Comparison of ENCODE assay signal across 9 cellular contexts in genomic region chr17:45228121-45228941, GRCh38. TPM values are rescaled to one million over a fixed set of nuclear protein-coding genes. Genes with fewer than 3 reads are reported as not detected.
DNase-seq lines count a peak whose midpoint lies in the region; ATAC-seq, FAIRE-seq and TF ChIP-seq lines count a peak whose summit lies in the region.
"Had no signal": no experiment of that assay in that cellular context is flagged by ENCODE, and none has a peak within 500 bp of the region (broad histone marks: within the 10 kb centered on the region; RNA-seq: fewer than 3 reads in every experiment).

No MANE protein-coding gene starts in this region.

- ATAC-seq in psoas muscle (peak; percentile 30 to 64 (median 37)), HG03175 (IDR thresholded peaks at IDR 0.05; ENCODE audit: unreplicated experiment) (no peak)

- no peak for DNase-seq in GM12891 (ENCODE audit: insufficient read length, low spot score)
- DNase-seq in Peyer's patch = no peak
- DNase-seq in dorsolateral prefrontal cortex = no peak
- DNase-seq in psoas muscle = peak in 1 of 2 donors; percentile 60
- no peak for DNase-seq in HK-2 (ENCODE audit: unreplicated experiment)
- no peak for DNase-seq in kidney tubule cell (ENCODE audit: low spot score)
- DNase-seq in HCEC 1CT = no peak

- WGBS in psoas muscle, 3 donors = 20 to 35% (median 26%) methylated on average over 18 of the region's 18 CpGs

- FAIRE-seq in GM12891 (lab: Jason Lieb, UNC) = no peak

- intact Hi-C loops in dorsolateral prefrontal cortex (cut with DNase I) = no loop called here
- intact Hi-C loops in psoas muscle (cut with DNase I) = no loop called here

- H3K4me1 ChIP-seq in Peyer's patch (peaks cover 0 to 42% (median 35%) of the 10 kb centered on the region in 4 donors), psoas muscle (peaks cover 15% of the 10 kb centered on the region)

- H3K4me3 ChIP-seq in Peyer's patch (peak overlapping the region; percentile 4 to 71 (median 34)), dorsolateral prefrontal cortex (peak overlapping the region in 8 of 59 donors; percentile 3 to 24 (median 6)), psoas muscle (peak overlapping the region; percentile 13)

- H3K27ac ChIP-seq in Peyer's patch = peak overlapping the region; percentile 84 to 96 (median 88)
- peak overlapping the region in 54 of 59 donors; percentile 27 to 88 (median 72) for H3K27ac ChIP-seq in dorsolateral prefrontal cortex
- peak overlapping the region; percentile 62 for H3K27ac ChIP-seq in psoas muscle

- no peaks in the 10 kb centered on the region for H3K36me3 ChIP-seq in Peyer's patch
- no peaks in the 10 kb centered on the region for H3K36me3 ChIP-seq in psoas muscle (ENCODE audit: insufficient read depth in 1 of 2, low read depth in 1 of 2)

- TF ChIP-seq POLR2A in GM12891 (IDR thresholded peaks at IDR 0.05; ENCODE audit: low read depth, low read length) (no peak), Peyer's patch (IDR thresholded peaks at IDR 0.05) (no peak)

- TF ChIP-seq CTCF in Peyer's patch (IDR thresholded peaks at IDR 0.05) = no peak
- no peak for TF ChIP-seq CTCF in dorsolateral prefrontal cortex (IDR thresholded peaks at IDR 0.05 in 54 of 56, conservative IDR thresholded peaks at IDR 0.05 in 2 of 56; ENCODE audit: low read depth in 1 of 56, partially characterized antibody in 56 of 56)
- no peak for TF ChIP-seq CTCF in psoas muscle (IDR thresholded peaks at IDR 0.05)

- H3K9me3 ChIP-seq in Peyer's patch = no peaks in the 10 kb centered on the region
- no peaks in the 10 kb centered on the region for H3K9me3 ChIP-seq in psoas muscle

- H3K27me3 ChIP-seq in Peyer's patch (no peaks in the 10 kb centered on the region), dorsolateral prefrontal cortex (peaks cover 0 to 7% (median 0%) of the 10 kb centered on the region in 45 donors), psoas muscle (ENCODE audit: insufficient read depth in 3 of 3, low read length in 2 of 3) (no peaks in the 10 kb centered on the region)

TF ChIP-seq in GM12891, 5 proteins besides CTCF, POLR2A, EP300 and RAD21:
- no peak for TF ChIP-seq PAX5 (IDR thresholded peaks at IDR 0.05; ENCODE audit: insufficient read depth, low read length, severe bottlenecking)
- no peak for TF ChIP-seq POLR2AphosphoS5 (IDR thresholded peaks at IDR 0.05; ENCODE audit: low read depth, low read length)
- no peak for TF ChIP-seq POU2F2 (IDR thresholded peaks at IDR 0.05; ENCODE audit: low read depth, low read length)
- TF ChIP-seq SPI1 (IDR thresholded peaks at IDR 0.05; ENCODE audit: low read depth, low read length) = no peak
- 0 out of 2 replicates have a peak, but pooled peaks have one; percentile 1 for TF ChIP-seq TAF1 (IDR thresholded peaks at IDR 0.05; ENCODE audit: low read depth, low read length)

RNA-seq across cellular contexts. Expression of gene FMNL1, which starts 6.6 kb away (rescaled TPM):
- polyA plus RNA-seq in GM12891 (2012; ENCODE audit: low read depth, missing spikeins) = 49.2 TPM
- total RNA-seq in Peyer's patch (10 to 100 TPM in 3 of 4 donors, 1 to 10 TPM in 1; 9.3 to 45.4 (median 15.8) TPM), dorsolateral prefrontal cortex (10 to 100 TPM; 19.3 to 53.5 (median 36.5) TPM), psoas muscle (1 to 10 TPM; 5.4 to 6.5 (median 6.0) TPM)
- 1 to 10 TPM; 1.8 to 2.4 (median 2.3) TPM for polyA plus RNA-seq in psoas muscle

RNA-seq across cellular contexts. Expression of gene SPATA32, which starts 33.6 kb away (rescaled TPM):
- 0.35 TPM for polyA plus RNA-seq in GM12891 (2012; ENCODE audit: low read depth, missing spikeins)
- total RNA-seq in Peyer's patch (not detected), dorsolateral prefrontal cortex (under 1 TPM in 9 of 120 experiments, not detected in 111; 0.26 to 0.63 (median 0.35) TPM), psoas muscle (under 1 TPM in 1 of 4 donors, not detected in 3; 0.11 TPM)
- polyA plus RNA-seq in psoas muscle = not detected
- total RNA-seq: NCI-H460 had no signal
